ENCODE assay signal across 19 cellular contexts in genomic region chr1:62333431-62333830, GRCh38. TPM values are rescaled to one million over a fixed set of nuclear protein-coding genes. Genes with fewer than 3 reads are reported as not detected.
DNase-seq lines count a peak whose midpoint lies in the region; ATAC-seq and TF ChIP-seq lines count a peak whose summit lies in the region.
"Had no signal": no experiment of that assay in that cellular context is flagged by ENCODE, and none has a peak within 500 bp of the region (broad histone marks: within the 10 kb centered on the region; RNA-seq: fewer than 3 reads in every experiment).

No MANE protein-coding gene starts in this region.

- TF ChIP-seq CTCF in PC-3 (conservative IDR thresholded peaks at IDR 0.05; ENCODE audit: low read depth, low read length) (no peak), mammary epithelial cell (conservative IDR thresholded peaks at IDR 0.05 in 1 of 2, IDR thresholded peaks at IDR 0.05 in 1 of 2; ENCODE audit: extremely low read depth in 1 of 2, insufficient read depth in 1 of 2, low read depth in 1 of 2, low read length in 2 of 2) (no peak), GM13976 (IDR thresholded peaks at IDR 0.05; ENCODE audit: borderline replicate concordance, control extremely low read depth, extremely low read depth, insufficient read depth, missing control alignments) (no peak)

- dilution Hi-C loops in mammary epithelial cell (cut with HindIII; ENCODE audit: low sequenced_read_pairs), result no loop called here

- WGBS in mammary epithelial cell (ENCODE audit: low coverage, missing lambda C conversion rate), result 65% methylated on average over 7 of the region's 7 CpGs

- peak; percentile 35; the same call in 1 of the 2 replicates for ATAC-seq in PC-3
- ATAC-seq in stimulated activated naive CD8-positive, alpha-beta T cell treated with anti-CD3 and anti-CD28 coated beads, Interleukin-15, Interleukin-2, amounts not matched to agents 100 U/mL and 50 U/mL, for 24 hours, result peak; percentile 66

- H3K4me1 ChIP-seq in PC-3 (ENCODE audit: insufficient read depth, low read length) (no peaks in the 10 kb centered on the region; the same call in 1 of the 2 replicates), mammary epithelial cell (ENCODE audit: insufficient read depth, low read length) (peaks cover 19% of the 10 kb centered on the region)

- no peak overlapping the region for H3K9ac ChIP-seq in PC-3 (ENCODE audit: low read length)
- H3K9ac ChIP-seq in mammary epithelial cell (ENCODE audit: insufficient read depth, low read length), result no peak overlapping the region

- H3K27me3 ChIP-seq in PC-3 (ENCODE audit: low read length) (no peaks in the 10 kb centered on the region), mammary epithelial cell (ENCODE audit: insufficient read depth, low read length) (no peaks in the 10 kb centered on the region)
- H3K27me3 ChIP-seq: cardiac muscle cell had no signal

- H3K79me2 ChIP-seq in PC-3 (ENCODE audit: low read length) (no peaks in the 10 kb centered on the region), mammary epithelial cell (ENCODE audit: insufficient read depth, low read length) (no peaks in the 10 kb centered on the region)

- H3K27ac ChIP-seq in PC-3 (ENCODE audit: low read length), result no peak overlapping the region
- H3K27ac ChIP-seq in mammary epithelial cell (ENCODE audit: insufficient read depth, low read depth, low read length), result no peak overlapping the region
- H3K27ac ChIP-seq: cardiac muscle cell had no signal

- H2AFZ ChIP-seq in PC-3 (ENCODE audit: low read length), result no peak overlapping the region
- H2AFZ ChIP-seq in mammary epithelial cell (ENCODE audit: low read depth, low read length), result no peak overlapping the region

- H3F3A ChIP-seq in PC-3 (ENCODE audit: low read length, unreplicated experiment), result no peaks in the 10 kb centered on the region

- DNase-seq in activated gamma-delta T cell treated with Interleukin-2 at 50 U/mL for 16 hours, result peak; percentile 9
- no peak for DNase-seq in activated gamma-delta T cell (lab: John Stamatoyannopoulos, UW)
- peak; percentile 48 for DNase-seq in PC-3
- peak; percentile 54 for DNase-seq in mammary epithelial cell
- DNase-seq in stimulated activated naive CD8-positive, alpha-beta T cell treated with anti-CD3 and anti-CD28 coated beads, Interleukin-15, Interleukin-2, amounts not matched to agents 100 U/mL and 50 U/mL, for 24 hours, result peak; percentile 8
- DNase-seq in nucleus accumbens (lab: John Stamatoyannopoulos, UW), result no peak
- DNase-seq in GM13976 (ENCODE audit: low spot score), result no peak
- no peak for DNase-seq in NCI-H2029 treated with DMSO at 0.1 percent for 48 hours (lab: John Stamatoyannopoulos, UW)
- DNase-seq: activated B cell treated with CpG ODN at 0.5 μM for 24 hours; activated CD8-positive, alpha-beta memory T cell treated with anti-CD3 and anti-CD28 coated beads, Interleukin-2, amount 50 U/mL, for 4 hours; effector CD8-positive, alpha-beta T cell; IMR-90; mesendoderm; NCI-H1048; NCI-H2171; stimulated activated CD4-positive, alpha-beta T cell treated with anti-CD3 and anti-CD28 coated beads, Interleukin-15, amount 100 ng/mL, for 24 hours had no signal

- intact Hi-C loops in PC-3 (cut with micrococcal nuclease) (no loop called here), mammary epithelial cell (cut with micrococcal nuclease) (no loop called here)

- H3K36me3 ChIP-seq in PC-3 (ENCODE audit: low read depth, low read length), result no peaks in the 10 kb centered on the region
- no peaks in the 10 kb centered on the region for H3K36me3 ChIP-seq in mammary epithelial cell (ENCODE audit: insufficient read depth, low read length)
- H3K36me3 ChIP-seq: cardiac muscle cell had no signal

- POLR2A ChIA-PET in PC-3 (lab: Charles Lee; ENCODE audit: unreplicated experiment), result no interaction called here

- no peaks in the 10 kb centered on the region for H3K9me2 ChIP-seq in PC-3 (replicated peaks; ENCODE audit: low read length)

- CTCF ChIA-PET in PC-3 (lab: Charles Lee) (interaction anchor here (0.6 kb wide), 1 partner anchor 9 kb away, joined by 3 read pairs; no protein-coding TSS in a partner anchor), mammary epithelial cell (lab: Charles Lee; ENCODE audit: low non-redundant PET) (no interaction called here)

- in situ Hi-C loops in mammary epithelial cell (cut with MboI; ENCODE audit: low sequenced_read_pairs in 2 of 2), result no loop called here
- in situ Hi-C loops in GM13976 (cut with MboI; ENCODE audit: low sequenced_read_pairs, unreplicated experiment), result no loop called here

- no TSS peak for BruUV-seq in PC-3 (replicated peaks; lab: Mats Ljungman, UMichigan)
- no TSS peak for BruUV-seq in mammary epithelial cell (replicated peaks; lab: Mats Ljungman, UMichigan)

- H3K9me3 ChIP-seq in PC-3 (ENCODE audit: low read length) (no peaks in the 10 kb centered on the region), mammary epithelial cell (replicated peaks; ENCODE audit: insufficient read depth, low read length) (no peaks in the 10 kb centered on the region)

- no peaks in the 10 kb centered on the region for H4K20me1 ChIP-seq in PC-3 (ENCODE audit: low read length)
- H4K20me1 ChIP-seq in mammary epithelial cell (ENCODE audit: insufficient read depth, low read length), result no peaks in the 10 kb centered on the region

- H3K4me2 ChIP-seq in PC-3 (ENCODE audit: low read length), result no peak overlapping the region
- H3K4me2 ChIP-seq in mammary epithelial cell (ENCODE audit: insufficient read depth, low read depth, low read length), result no peak overlapping the region

- H3K4me3 ChIP-seq in PC-3 (ENCODE audit: low read length) (no peak overlapping the region), mammary epithelial cell (replicated peaks in 1 of 3; ENCODE audit: insufficient read depth in 1 of 3, low read depth in 2 of 3, low read length in 3 of 3) (no peak overlapping the region)
- H3K4me3 ChIP-seq: cardiac muscle cell had no signal

RNA-seq across cellular contexts. Expression of gene KANK4, which starts 14.2 kb away (rescaled TPM):
- not detected in 2 replicates for total RNA-seq in PC-3 (2014; rRNA removed)
- 10 to 100 TPM in 1 of 2 donors, 1 to 10 TPM in 1; 4.5 to 32.2 TPM for total RNA-seq in mammary epithelial cell
- polyA plus RNA-seq in mammary epithelial cell, result 2.9 TPM
- 8.1 TPM for polyA minus RNA-seq in mammary epithelial cell
- total RNA-seq: activated B cell treated with CpG ODN at 0.5 μM for 24 hours; fibroblast of lung; IMR-90; T-helper 1 cell treated with Interleukin-12 subunit alpha and Interleukin-12 subunit beta and Interleukin-4 antibody, amounts not matched to agents 30 ng/mL and 1 ng/mL, for 36 hours had no signal
- polyA plus RNA-seq: fibroblast of lung, IMR-90 had no signal

Comparison
In these comparisons a context has a peak if more than half of its experiments do, and no peak if none do; other contexts are left out.
1. DNase-seq: peak in activated gamma-delta T cell treated with Interleukin-2 at 50 U/mL for 16 hours (single experiment), PC-3 (single experiment), mammary epithelial cell (single experiment) and stimulated activated naive CD8-positive, alpha-beta T cell treated with anti-CD3 and anti-CD28 coated beads, Interleukin-15, Interleukin-2, amounts not matched to agents 100 U/mL and 50 U/mL, for 24 hours (single experiment); none in activated gamma-delta T cell (single experiment), nucleus accumbens (0 of 56), GM13976 (single experiment) and NCI-H2029 treated with DMSO at 0.1 percent for 48 hours (single experiment).